8 cellular contexts compared by ENCODE assay signal in the genomic region with DNA sequence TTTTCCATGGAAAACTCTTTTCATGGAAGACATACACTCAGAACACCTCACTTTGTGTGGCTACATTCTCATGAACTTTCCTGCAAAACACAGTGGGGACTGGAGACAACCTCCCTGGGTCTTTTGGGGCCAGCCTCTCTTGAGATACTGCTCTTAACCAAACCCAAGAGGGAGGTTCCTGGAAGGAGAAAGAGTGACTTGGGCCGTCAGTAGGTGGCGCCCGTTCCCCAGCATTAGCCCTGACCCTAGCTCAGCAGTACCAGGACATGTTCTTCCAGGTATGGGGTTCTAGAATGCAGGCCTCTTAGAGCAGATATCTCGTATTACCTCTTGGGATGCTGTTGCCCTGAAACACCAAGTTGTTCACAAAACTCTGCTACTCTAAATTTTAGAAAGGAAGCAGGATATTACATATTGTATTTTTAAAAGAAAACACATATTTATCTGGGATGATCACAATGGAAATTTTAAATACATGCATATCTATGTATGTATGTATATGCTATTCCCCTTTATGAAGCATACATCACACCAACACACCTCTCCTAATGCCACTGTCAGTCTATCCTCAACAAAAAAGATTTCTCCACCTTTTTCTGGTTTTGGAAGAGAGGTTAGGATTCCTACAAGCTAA. TPM values are rescaled to one million over a fixed set of nuclear protein-coding genes. Genes with fewer than 3 reads are reported as not detected.
DNase-seq lines count a peak whose midpoint lies in the region; TF ChIP-seq lines count a peak whose summit lies in the region.

No MANE protein-coding gene starts in this region.

- no peaks in the 10 kb centered on the region for H3K9me3 ChIP-seq in Loucy (ENCODE audit: insufficient read depth, low read depth, low read length)
- H3K9me3 ChIP-seq in SK-N-MC (ENCODE audit: low read depth, low read length), result no peaks in the 10 kb centered on the region
- no peaks in the 10 kb centered on the region for H3K9me3 ChIP-seq in cardiac muscle cell (ENCODE audit: low read depth)

- H4K20me1 ChIP-seq in Loucy (ENCODE audit: insufficient read depth, low read length, poor library complexity, severe bottlenecking), result no peaks in the 10 kb centered on the region

- H3K4me3 ChIP-seq in GM06990 (replicated peaks; ENCODE audit: low read depth, low read length) (no peak overlapping the region), Loucy (ENCODE audit: low read length, poor library complexity, severe bottlenecking) (no peak overlapping the region), SK-N-MC (no peak overlapping the region), cardiac muscle cell (no peak overlapping the region)

- no peaks in the 10 kb centered on the region for H3K9me2 ChIP-seq in Loucy (replicated peaks; ENCODE audit: low read depth, low read length)

- H3K27ac ChIP-seq in SK-N-MC (no peak overlapping the region), cardiac muscle cell (no peak overlapping the region)

- H3K4me1 Mint-ChIP-seq in activated naive CD4-positive, alpha-beta T cell treated with anti-CD3 and anti-CD28 coated beads for 36 hours (ENCODE audit: low read depth), result peaks cover 2% of the 10 kb centered on the region

- no peaks in the 10 kb centered on the region for H3K9me3 Mint-ChIP-seq in activated naive CD4-positive, alpha-beta T cell treated with anti-CD3 and anti-CD28 coated beads for 36 hours

- H3K27me3 ChIP-seq in GM06990 (replicated peaks; ENCODE audit: control insufficient read depth, insufficient read depth, low read length) (no peaks in the 10 kb centered on the region), Loucy (ENCODE audit: insufficient read depth, low read length, poor library complexity, severe bottlenecking) (no peaks in the 10 kb centered on the region), cardiac muscle cell (no peaks in the 10 kb centered on the region)

- H3K4me2 ChIP-seq in Loucy (ENCODE audit: low read depth, low read length, poor library complexity, severe bottlenecking), result no peak overlapping the region

- no peak overlapping the region for H3K27ac Mint-ChIP-seq in activated naive CD4-positive, alpha-beta T cell treated with anti-CD3 and anti-CD28 coated beads for 36 hours

- H3K79me2 ChIP-seq in Loucy (ENCODE audit: insufficient read depth, low read length), result no peaks in the 10 kb centered on the region

- no peaks in the 10 kb centered on the region for H3K36me3 Mint-ChIP-seq in activated naive CD4-positive, alpha-beta T cell treated with anti-CD3 and anti-CD28 coated beads for 36 hours (ENCODE audit: low read depth)

- DNase-seq in GM06990 (ENCODE audit: extremely low read depth, insufficient read length) (peak; percentile 42), H4 (ENCODE audit: low spot score) (peak; percentile 56), SK-N-MC (ENCODE audit: low read depth, low spot score) (peak; percentile 47), cardiac muscle cell (ENCODE audit: low read depth in 1 of 2, low spot score in 1 of 2) (peak; percentile 81 to 88), retina (peak; percentile 58), middle frontal gyrus (ENCODE audit: extremely low spot score, low spot score) (no peak)
- peak; percentile 89 for DNase-seq in activated naive CD4-positive, alpha-beta T cell treated with anti-CD3 and anti-CD28 coated beads for 36 hours

- no peaks in the 10 kb centered on the region for H3K36me3 ChIP-seq in GM06990 (ENCODE audit: control insufficient read depth, insufficient read depth, low read length)
- H3K36me3 ChIP-seq in Loucy (ENCODE audit: insufficient read depth, low read length), result no peaks in the 10 kb centered on the region
- no peaks in the 10 kb centered on the region for H3K36me3 ChIP-seq in SK-N-MC (ENCODE audit: insufficient read depth, low read length)
- H3K36me3 ChIP-seq in cardiac muscle cell, result no peaks in the 10 kb centered on the region

- H3K9ac ChIP-seq in Loucy (ENCODE audit: low read depth, low read length, poor library complexity, severe bottlenecking) (no peak overlapping the region), SK-N-MC (ENCODE audit: insufficient read length) (no peak overlapping the region)

- CTCF ChIA-PET in activated naive CD4-positive, alpha-beta T cell treated with anti-CD3 and anti-CD28 coated beads for 36 hours (lab: Charles Lee), result interaction anchor here (0.6 to 8.4 kb wide), 29 partner anchors 9 to 599 kb away, joined by 3 to 117 read pairs (median 4); no protein-coding TSS in a partner anchor

- TF ChIP-seq CTCF in GM06990 (IDR thresholded peaks at IDR 0.05; ENCODE audit: insufficient read depth, low read length, poor library complexity, severe bottlenecking) (peak; percentile 96), Loucy (conservative IDR thresholded peaks at IDR 0.05; ENCODE audit: low read length) (peak; percentile 94), cardiac muscle cell (IDR thresholded peaks at IDR 0.05; ENCODE audit: low read depth, low read length) (peak; percentile 71)

- H3K4me1 ChIP-seq in Loucy (ENCODE audit: insufficient read depth, low read length, poor library complexity, severe bottlenecking), result no peaks in the 10 kb centered on the region
- no peaks in the 10 kb centered on the region for H3K4me1 ChIP-seq in cardiac muscle cell (ENCODE audit: low read depth)

- H3K4me3 Mint-ChIP-seq in activated naive CD4-positive, alpha-beta T cell treated with anti-CD3 and anti-CD28 coated beads for 36 hours, result no peak overlapping the region

- intact Hi-C loops in activated naive CD4-positive, alpha-beta T cell treated with anti-CD3 and anti-CD28 coated beads for 36 hours (cut with micrococcal nuclease), result loop anchor here (1.0 to 2.0 kb wide), 5 partner anchors 19 to 325 kb away; no protein-coding TSS in a partner anchor

- no peak overlapping the region for H2AFZ ChIP-seq in Loucy (ENCODE audit: low read length)

- H3K27me3 Mint-ChIP-seq in activated naive CD4-positive, alpha-beta T cell treated with anti-CD3 and anti-CD28 coated beads for 36 hours (ENCODE audit: low read depth), result no peaks in the 10 kb centered on the region

- no peaks in the 10 kb centered on the region for H3F3A ChIP-seq in Loucy (ENCODE audit: low read depth)

RNA-seq across cellular contexts. Expression of gene GLIS3, which starts 15.8 kb away (rescaled TPM):
- total RNA-seq in H4 (2014; rRNA removed; shearing (Covaris generic)), result 2.5 and 4.5 TPM in 2 replicates
- 1 to 10 TPM; 1.4 to 1.7 TPM for total RNA-seq in activated naive CD4-positive, alpha-beta T cell treated with anti-CD3 and anti-CD28 coated beads for 36 hours
- 2.4 and 3.2 TPM in 2 replicates for total RNA-seq in cardiac muscle cell
- 0.78 and 1.1 TPM in 2 replicates for polyA plus RNA-seq in cardiac muscle cell
